Comparison of ENCODE assay signal across 9 cellular contexts in genomic region chr1:197199923-197200467, GRCh38. TPM values are rescaled to one million over a fixed set of nuclear protein-coding genes. Genes with fewer than 3 reads are reported as not detected.
DNase-seq lines count a peak whose midpoint lies in the region; ATAC-seq, FAIRE-seq and TF ChIP-seq lines count a peak whose summit lies in the region.
"Had no signal": no experiment of that assay in that cellular context is flagged by ENCODE, and none has a peak within 500 bp of the region (broad histone marks: within the 10 kb centered on the region; RNA-seq: fewer than 3 reads in every experiment).

No MANE protein-coding gene starts in this region.

- H3K4me3 Mint-ChIP-seq in naive thymus-derived CD8-positive, alpha-beta T cell = peak overlapping the region; percentile 92 to 99 (median 96)

- H3K9me3 Mint-ChIP-seq in naive thymus-derived CD8-positive, alpha-beta T cell = peaks cover 0 to 3% (median 0%) of the 10 kb centered on the region in 9 donors

- no peak for ATAC-seq in naive thymus-derived CD8-positive, alpha-beta T cell
- no peak for ATAC-seq in GM18873 (IDR thresholded peaks at IDR 0.05; ENCODE audit: low FRiP score, unreplicated experiment)

- H3K27me3 Mint-ChIP-seq in naive thymus-derived CD8-positive, alpha-beta T cell = peaks cover 0 to 2% (median 0%) of the 10 kb centered on the region in 5 donors

- FAIRE-seq in D721Med (lab: Jason Lieb, UNC) = peak; percentile 21
- FAIRE-seq: TTC549 had no signal

- peak overlapping the region; percentile 96 for H3K27ac ChIP-seq in caudate nucleus (ENCODE audit: low read depth, low read length)

- H3K36me3 Mint-ChIP-seq in naive thymus-derived CD8-positive, alpha-beta T cell = peaks cover 0 to 10% (median 0%) of the 10 kb centered on the region in 3 donors

- POLR2A ChIA-PET in naive thymus-derived CD8-positive, alpha-beta T cell (lab: Charles Lee) = no interaction called here

- DNase-seq in D721Med (ENCODE audit: insufficient read length, low spot score) (no peak), LHCN-M2 (ENCODE audit: low read depth) (peak; percentile 19), caudate nucleus (lab: John Stamatoyannopoulos, UW) (no peak), NCI-H1930 (lab: John Stamatoyannopoulos, UW) (no peak), middle frontal gyrus (ENCODE audit: extremely low spot score, low spot score) (no peak)
- DNase-seq in naive thymus-derived CD8-positive, alpha-beta T cell = peak in 2 of 10 donors; percentile 3 to 19
- no peak for DNase-seq in stimulated activated CD4-positive, alpha-beta T cell treated with anti-CD3 and anti-CD28 coated beads, Interleukin-15, amount 100 ng/mL, for 24 hours

- H3K4me1 Mint-ChIP-seq in naive thymus-derived CD8-positive, alpha-beta T cell = peaks cover 30 to 73% (median 65%) of the 10 kb centered on the region in 4 donors

- no peak for TF ChIP-seq CTCF in D721Med (IDR thresholded peaks at IDR 0.05; ENCODE audit: insufficient read depth, missing control alignments)

- H3K27ac Mint-ChIP-seq in naive thymus-derived CD8-positive, alpha-beta T cell = peak overlapping the region; percentile 94 to 98 (median 96)

RNA-seq across cellular contexts. Expression of gene ZBTB41, which starts 1.1 kb away (rescaled TPM):
- total RNA-seq in LHCN-M2 (2014; rRNA removed) = 15.2 and 16.4 TPM in 2 replicates
- polyA plus RNA-seq in LHCN-M2 (2012) = 2.6 TPM
- 10 to 100 TPM; 10.6 to 12.4 TPM for total RNA-seq in naive thymus-derived CD8-positive, alpha-beta T cell
- polyA plus RNA-seq in naive thymus-derived CD8-positive, alpha-beta T cell = 1 to 10 TPM; 2.5 to 3.8 (median 2.9) TPM

RNA-seq across cellular contexts. Expression of gene ASPM, which starts 53.5 kb away (rescaled TPM):
- 70.1 and 76.5 TPM in 2 replicates for total RNA-seq in LHCN-M2 (2014; rRNA removed)
- 4.8 TPM for polyA plus RNA-seq in LHCN-M2 (2012)
- total RNA-seq in naive thymus-derived CD8-positive, alpha-beta T cell = under 1 TPM; 0.16 to 0.21 TPM
- polyA plus RNA-seq in naive thymus-derived CD8-positive, alpha-beta T cell = not detected

Comparison
In these comparisons a context has a peak if more than half of its experiments do, and no peak if none do; other contexts are left out.
1. RNA of gene ASPM, which starts 53.5 kb away (total RNA-seq): 70.1 to 76.5 TPM in LHCN-M2; 0.16 to 0.21 TPM in naive thymus-derived CD8-positive, alpha-beta T cell; every median in the first group is over 10 times any median in the second.